1 cellular context compared by ENCODE assay signal in genomic region chr3:172635588-172635987, GRCh38.
TF ChIP-seq lines count a peak whose summit lies in the region.

No MANE protein-coding gene starts in this region.

TF ChIP-seq in WTC11, 78 proteins besides CTCF, POLR2A, EP300 and RAD21 (continued from another document):
- TF ChIP-seq, protein P1, sequence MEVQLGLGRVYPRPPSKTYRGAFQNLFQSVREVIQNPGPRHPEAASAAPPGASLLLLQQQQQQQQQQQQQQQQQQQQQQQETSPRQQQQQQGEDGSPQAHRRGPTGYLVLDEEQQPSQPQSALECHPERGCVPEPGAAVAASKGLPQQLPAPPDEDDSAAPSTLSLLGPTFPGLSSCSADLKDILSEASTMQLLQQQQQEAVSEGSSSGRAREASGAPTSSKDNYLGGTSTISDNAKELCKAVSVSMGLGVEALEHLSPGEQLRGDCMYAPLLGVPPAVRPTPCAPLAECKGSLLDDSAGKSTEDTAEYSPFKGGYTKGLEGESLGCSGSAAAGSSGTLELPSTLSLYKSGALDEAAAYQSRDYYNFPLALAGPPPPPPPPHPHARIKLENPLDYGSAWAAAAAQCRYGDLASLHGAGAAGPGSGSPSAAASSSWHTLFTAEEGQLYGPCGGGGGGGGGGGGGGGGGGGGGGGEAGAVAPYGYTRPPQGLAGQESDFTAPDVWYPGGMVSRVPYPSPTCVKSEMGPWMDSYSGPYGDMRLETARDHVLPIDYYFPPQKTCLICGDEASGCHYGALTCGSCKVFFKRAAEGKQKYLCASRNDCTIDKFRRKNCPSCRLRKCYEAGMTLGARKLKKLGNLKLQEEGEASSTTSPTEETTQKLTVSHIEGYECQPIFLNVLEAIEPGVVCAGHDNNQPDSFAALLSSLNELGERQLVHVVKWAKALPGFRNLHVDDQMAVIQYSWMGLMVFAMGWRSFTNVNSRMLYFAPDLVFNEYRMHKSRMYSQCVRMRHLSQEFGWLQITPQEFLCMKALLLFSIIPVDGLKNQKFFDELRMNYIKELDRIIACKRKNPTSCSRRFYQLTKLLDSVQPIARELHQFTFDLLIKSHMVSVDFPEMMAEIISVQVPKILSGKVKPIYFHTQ (CRISPR knock-in tag; IDR thresholded peaks at IDR 0.05) = no peak
- TF ChIP-seq SMAD3 (CRISPR knock-in tag; IDR thresholded peaks at IDR 0.05; ENCODE audit: borderline replicate concordance) = no peak
- TF ChIP-seq, protein P2, sequence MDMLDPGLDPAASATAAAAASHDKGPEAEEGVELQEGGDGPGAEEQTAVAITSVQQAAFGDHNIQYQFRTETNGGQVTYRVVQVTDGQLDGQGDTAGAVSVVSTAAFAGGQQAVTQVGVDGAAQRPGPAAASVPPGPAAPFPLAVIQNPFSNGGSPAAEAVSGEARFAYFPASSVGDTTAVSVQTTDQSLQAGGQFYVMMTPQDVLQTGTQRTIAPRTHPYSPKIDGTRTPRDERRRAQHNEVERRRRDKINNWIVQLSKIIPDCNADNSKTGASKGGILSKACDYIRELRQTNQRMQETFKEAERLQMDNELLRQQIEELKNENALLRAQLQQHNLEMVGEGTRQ (CRISPR knock-in tag; IDR thresholded peaks at IDR 0.05) = no peak
